ENCODE assay signal across 13 cellular contexts in the genomic region with DNA sequence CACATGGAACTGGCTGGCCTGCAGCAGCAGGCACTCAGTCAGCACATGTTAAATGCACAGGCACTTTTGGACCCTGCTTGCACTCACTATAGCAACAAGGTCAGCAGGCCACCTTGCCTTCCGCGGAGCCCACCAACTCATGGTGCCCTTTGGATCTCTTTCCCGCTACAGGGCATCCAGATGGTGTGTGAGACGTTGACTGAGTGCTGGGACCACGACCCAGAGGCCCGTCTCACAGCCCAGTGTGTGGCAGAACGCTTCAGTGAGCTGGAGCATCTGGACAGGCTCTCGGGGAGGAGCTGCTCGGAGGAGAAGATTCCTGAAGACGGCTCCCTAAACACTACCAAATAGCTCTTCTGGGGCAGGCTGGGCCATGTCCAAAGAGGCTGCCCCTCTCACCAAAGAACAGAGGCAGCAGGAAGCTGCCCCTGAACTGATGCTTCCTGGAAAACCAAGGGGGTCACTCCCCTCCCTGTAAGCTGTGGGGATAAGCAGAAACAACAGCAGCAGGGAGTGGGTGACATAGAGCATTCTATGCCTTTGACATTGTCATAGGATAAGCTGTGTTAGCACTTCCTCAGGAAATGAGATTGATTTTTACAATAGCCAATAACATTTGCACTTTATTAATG.
DNase-seq lines count a peak whose midpoint lies in the region; ATAC-seq, FAIRE-seq and TF ChIP-seq lines count a peak whose summit lies in the region.
"Had no signal": no experiment of that assay in that cellular context is flagged by ENCODE, and none has a peak within 500 bp of the region (broad histone marks: within the 10 kb centered on the region; RNA-seq: fewer than 3 reads in every experiment).

No MANE protein-coding gene starts in this region.

- in situ Hi-C loops in HepG2 (cut with HindIII; ENCODE audit: extremely low pct_ligation_motif_present, low pct_unique_long_range_greater_than_20kb) = no loop called here

- no peak for DNase-seq in CD8-positive, alpha-beta T cell
- DNase-seq in RWPE2 (ENCODE audit: low spot score) (no peak), HepG2 (ENCODE audit: low spot score) (no peak), spleen (no peak), kidney tubule cell (ENCODE audit: low spot score) (no peak), D341Med (ENCODE audit: low spot score) (no peak)
- DNase-seq: GOT3; SIG-M5; stimulated activated CD4-positive, alpha-beta T cell treated with anti-CD3 and anti-CD28 coated beads, Interleukin-1b, Interleukin-23, amount 100 ng/mL, for 48 hours; stimulated activated naive CD4-positive, alpha-beta T cell treated with Interleukin-2 at 50 U/mL for 16 hours had no signal

- TF ChIP-seq POLR2A in HepG2 (IDR thresholded peaks at IDR 0.05; ENCODE audit: insufficient read depth in 1 of 2, low read depth in 2 of 2, low read length in 2 of 2) (no peak; a peak in 1 of 4 replicates), spleen (IDR thresholded peaks at IDR 0.05) (no peak)

- no peak for ATAC-seq in CD8-positive, alpha-beta T cell
- no peak for ATAC-seq in RWPE2 (ENCODE audit: low read depth)
- ATAC-seq in HepG2 = peak; percentile 13
- ATAC-seq in GM19395 (IDR thresholded peaks at IDR 0.05; ENCODE audit: unreplicated experiment) = no peak

- 91% methylated on average over 10 of the region's 10 CpGs for WGBS in HepG2 (ENCODE audit: low lambda C conversion rate)
- WGBS in spleen, 5 donors = 59 to 76% (median 65%) methylated on average over 6 to 10 of the region's 10 CpGs

- peaks cover 5% of the 10 kb centered on the region for H3K79me2 ChIP-seq in HepG2 (ENCODE audit: insufficient read depth, low read length)

- intact Hi-C loops in CD8-positive, alpha-beta T cell (cut with DNase I, micrococcal nuclease) = loop anchor here in 1 of 2 experiments (5.0 kb wide), 2 partner anchors 84 to 494 kb away; partner anchors contain the start of gene TGFBR2
- intact Hi-C loops in HepG2 (cut with micrococcal nuclease; ENCODE audit: unreplicated experiment) = loop anchor here (5.0 to 10.0 kb wide), 2 partner anchors 197 to 579 kb away; no protein-coding TSS in a partner anchor
- intact Hi-C loops in spleen (cut with DNase I; ENCODE audit: low total_unique reads) = loop anchor here (5.0 kb wide), 1 partner anchor 579 kb away; no protein-coding TSS in a partner anchor

- H3K27me3 ChIP-seq in CD8-positive, alpha-beta T cell (ENCODE audit: insufficient read depth, low read length) = no peaks in the 10 kb centered on the region
- no peaks in the 10 kb centered on the region for H3K27me3 ChIP-seq in RWPE2 (ENCODE audit: insufficient read depth, poor library complexity, severe bottlenecking)
- H3K27me3 ChIP-seq in HepG2 (ENCODE audit: control insufficient read depth in 1 of 2, insufficient read depth in 2 of 2, low read length in 2 of 2) = no peaks in the 10 kb centered on the region
- H3K27me3 ChIP-seq in spleen (replicated peaks in 1 of 7) = no peaks in the 10 kb centered on the region

- H3K36me3 Mint-ChIP-seq in CD8-positive, alpha-beta T cell = peaks cover 96% of the 10 kb centered on the region

- TF ChIP-seq EP300 in HepG2 (IDR thresholded peaks at IDR 0.05; ENCODE audit: low read depth in 2 of 2, low read length in 2 of 2) (no peak), HepG2 (CRISPR knock-in tag; IDR thresholded peaks at IDR 0.05; ENCODE audit: borderline replicate concordance) (no peak)

- POLR2A ChIA-PET in CD8-positive, alpha-beta T cell (lab: Charles Lee) = interaction anchor here (0.7 to 1.8 kb wide), 7 partner anchors 9 to 578 kb away, joined by 3 to 7 read pairs (median 4); no protein-coding TSS in a partner anchor
- POLR2A ChIA-PET in HepG2 (lab: Yijun Ruan, JAX) = interaction anchor here (0.6 to 1.0 kb wide), 2 partner anchors 25 to 433 kb away, joined by 3 to 4 read pairs; no protein-coding TSS in a partner anchor

- TF ChIP-seq CTCF in CD8-positive, alpha-beta T cell (IDR thresholded peaks at IDR 0.05) = no peak
- TF ChIP-seq CTCF in RWPE2 (IDR thresholded peaks at IDR 0.05; ENCODE audit: poor library complexity, severe bottlenecking) = no peak
- no peak for TF ChIP-seq CTCF in HepG2 (CRISPR knock-in tag; IDR thresholded peaks at IDR 0.05)
- no peak for TF ChIP-seq CTCF in spleen (IDR thresholded peaks at IDR 0.05 in 8 of 11, conservative IDR thresholded peaks at IDR 0.05 in 3 of 11)

- no peak overlapping the region for H2AFZ ChIP-seq in HepG2 (ENCODE audit: low read length)

- H3K4me3 Mint-ChIP-seq in CD8-positive, alpha-beta T cell = no peak overlapping the region

- H3K36me3 ChIP-seq in CD8-positive, alpha-beta T cell (ENCODE audit: insufficient read depth, low read length) = peaks cover 86% of the 10 kb centered on the region
- H3K36me3 ChIP-seq in RWPE2 (ENCODE audit: low read depth) (peaks cover 98% of the 10 kb centered on the region), HepG2 (replicated peaks in 1 of 2; ENCODE audit: control insufficient read depth in 1 of 2, insufficient read depth in 2 of 2, low read length in 2 of 2) (peaks cover 38 to 93% of the 10 kb centered on the region in 2 experiments), spleen (peaks cover 0 to 100% (median 72%) of the 10 kb centered on the region in 6 donors)

- no peak overlapping the region for H3K4me3 ChIP-seq in CD8-positive, alpha-beta T cell (ENCODE audit: low read depth, low read length)
- no peak overlapping the region for H3K4me3 ChIP-seq in RWPE2 (ENCODE audit: severe bottlenecking)
- no peak overlapping the region for H3K4me3 ChIP-seq in HepG2 (replicated peaks in 1 of 3; ENCODE audit: insufficient read depth in 1 of 3, low read depth in 2 of 3, low read length in 3 of 3)
- no peak overlapping the region for H3K4me3 ChIP-seq in spleen

- no TSS peak for BruUV-seq in HepG2 (replicated peaks; lab: Mats Ljungman, UMichigan)

- H3K4me1 ChIP-seq in CD8-positive, alpha-beta T cell (ENCODE audit: insufficient read depth, low read length) = peaks cover 78% of the 10 kb centered on the region
- peaks cover 31% of the 10 kb centered on the region for H3K4me1 ChIP-seq in RWPE2 (ENCODE audit: insufficient read depth, poor library complexity, severe bottlenecking)
- peaks cover 71% of the 10 kb centered on the region for H3K4me1 ChIP-seq in HepG2 (ENCODE audit: insufficient read depth, low read length)
- peaks cover 30 to 99% (median 88%) of the 10 kb centered on the region in 6 donors for H3K4me1 ChIP-seq in spleen

- peak overlapping the region; percentile 88 for H3K27ac Mint-ChIP-seq in CD8-positive, alpha-beta T cell

- H3K27ac ChIP-seq in CD8-positive, alpha-beta T cell (ENCODE audit: low read depth, low read length) = no peak overlapping the region
- H3K27ac ChIP-seq in RWPE2 (ENCODE audit: poor library complexity, severe bottlenecking) (peak overlapping the region; percentile 94), HepG2 (ENCODE audit: extremely low read length, insufficient read depth, low read length) (peak overlapping the region; percentile 32), spleen (peak overlapping the region; percentile 45 to 80 (median 75))

- no peak overlapping the region for H3K9ac ChIP-seq in HepG2 (ENCODE audit: insufficient read depth, low read depth, low read length)

- no peaks in the 10 kb centered on the region for H3K27me3 Mint-ChIP-seq in CD8-positive, alpha-beta T cell (ENCODE audit: low read depth)

- no peaks in the 10 kb centered on the region for H3K9me3 ChIP-seq in CD8-positive, alpha-beta T cell (ENCODE audit: low read length)
- no peaks in the 10 kb centered on the region for H3K9me3 ChIP-seq in RWPE2 (ENCODE audit: severe bottlenecking)
- no peaks in the 10 kb centered on the region for H3K9me3 ChIP-seq in HepG2 (ENCODE audit: low read length)
- no peaks in the 10 kb centered on the region for H3K9me3 ChIP-seq in spleen

- no peaks in the 10 kb centered on the region for H3K9me3 Mint-ChIP-seq in CD8-positive, alpha-beta T cell
- H3K9me3 Mint-ChIP-seq: activated T-helper 2 cell treated with anti-CD3 and anti-CD28 coated beads, Interferon-gamma antibody, Interleukin-2, Interleukin-4, amounts not matched to agents 10 μg/mL and 5 μg/mL and 100 μg/mL, durations not matched to agents 14 hours and 24 hours and 36 hours had no signal

- TF ChIP-seq RAD21 in HepG2 (CRISPR knock-in tag; IDR thresholded peaks at IDR 0.05) = no peak

- peaks cover 59% of the 10 kb centered on the region for H4K20me1 ChIP-seq in HepG2 (ENCODE audit: insufficient read depth, low read length)

- CTCF ChIA-PET in CD8-positive, alpha-beta T cell (lab: Charles Lee) = interaction anchor here (0.6 to 7.2 kb wide), 12 partner anchors 19 to 649 kb away, joined by 3 to 38 read pairs (median 4); no protein-coding TSS in a partner anchor
- CTCF ChIA-PET in HepG2 (lab: Yijun Ruan, JAX; ENCODE audit: low intra/inter-chr PET ratio, low total read pairs) = no interaction called here

- no peak for FAIRE-seq in HepG2 (lab: Jason Lieb, UNC)
- FAIRE-seq: islet of Langerhans had no signal

- peaks cover 93% of the 10 kb centered on the region for H3K4me1 Mint-ChIP-seq in CD8-positive, alpha-beta T cell (ENCODE audit: low read depth)

- no peak overlapping the region for H3K4me2 ChIP-seq in HepG2 (ENCODE audit: low read depth, low read length)

TF ChIP-seq in HepG2, 621 proteins besides CTCF, POLR2A, EP300 and RAD21 (continues in another document):
- TF ChIP-seq POLR2G (IDR thresholded peaks at IDR 0.05; ENCODE audit: low read depth, low read length) = peak; percentile 32; the same call in 1 of the 2 replicates
- TF ChIP-seq ADNP (CRISPR knock-in tag; IDR thresholded peaks at IDR 0.05) = no peak
- TF ChIP-seq, protein P1, sequence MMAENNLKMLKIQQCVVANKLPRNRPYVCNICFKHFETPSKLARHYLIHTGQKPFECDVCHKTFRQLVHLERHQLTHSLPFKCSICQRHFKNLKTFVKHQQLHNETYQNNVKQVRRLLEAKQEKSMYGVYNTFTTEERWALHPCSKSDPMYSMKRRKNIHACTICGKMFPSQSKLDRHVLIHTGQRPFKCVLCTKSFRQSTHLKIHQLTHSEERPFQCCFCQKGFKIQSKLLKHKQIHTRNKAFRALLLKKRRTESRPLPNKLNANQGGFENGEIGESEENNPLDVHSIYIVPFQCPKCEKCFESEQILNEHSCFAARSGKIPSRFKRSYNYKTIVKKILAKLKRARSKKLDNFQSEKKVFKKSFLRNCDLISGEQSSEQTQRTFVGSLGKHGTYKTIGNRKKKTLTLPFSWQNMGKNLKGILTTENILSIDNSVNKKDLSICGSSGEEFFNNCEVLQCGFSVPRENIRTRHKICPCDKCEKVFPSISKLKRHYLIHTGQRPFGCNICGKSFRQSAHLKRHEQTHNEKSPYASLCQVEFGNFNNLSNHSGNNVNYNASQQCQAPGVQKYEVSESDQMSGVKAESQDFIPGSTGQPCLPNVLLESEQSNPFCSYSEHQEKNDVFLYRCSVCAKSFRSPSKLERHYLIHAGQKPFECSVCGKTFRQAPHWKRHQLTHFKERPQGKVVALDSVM (CRISPR knock-in tag; IDR thresholded peaks at IDR 0.05) = no peak
- peak; percentile 97 for TF ChIP-seq RBM22 (optimal IDR thresholded peaks at IDR 0.05; ENCODE audit: low read length)
- peak; percentile 95 for TF ChIP-seq AGO2 (optimal IDR thresholded peaks at IDR 0.05; ENCODE audit: low read depth, low read length)
- TF ChIP-seq CHD2 (IDR thresholded peaks at IDR 0.05; ENCODE audit: low read depth, low read length) = no peak
- TF ChIP-seq BCL6 (CRISPR knock-in tag; IDR thresholded peaks at IDR 0.05) = no peak
- TF ChIP-seq ATRX (CRISPR knock-in tag; IDR thresholded peaks at IDR 0.05; ENCODE audit: borderline replicate concordance) = no peak
- no peak for TF ChIP-seq ZSCAN22 (CRISPR knock-in tag; IDR thresholded peaks at IDR 0.05)
- no peak for TF ChIP-seq TARDBP (CRISPR knock-in tag; IDR thresholded peaks at IDR 0.05)
